7 cellular contexts compared by ENCODE assay signal in the genomic region with DNA sequence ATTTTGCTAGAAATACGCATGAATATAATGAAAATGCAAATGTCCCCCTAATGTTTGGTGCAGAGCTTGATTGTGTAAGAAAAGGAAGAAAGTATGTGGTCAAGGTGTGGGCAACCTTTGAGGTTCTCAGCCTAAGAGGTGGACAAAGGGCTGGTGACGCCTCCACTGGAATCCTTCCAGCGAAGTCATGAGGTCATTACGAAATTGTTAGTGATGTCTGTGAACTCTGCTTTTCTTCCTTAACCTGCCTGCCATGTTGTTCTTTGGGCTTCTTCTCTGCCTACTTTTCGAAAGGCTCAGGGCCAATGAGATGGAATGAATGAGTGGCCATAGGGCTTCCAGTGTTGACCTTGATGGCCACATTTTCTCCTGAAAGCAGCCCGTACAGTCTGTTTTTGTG.
DNase-seq lines count a peak whose midpoint lies in the region; ATAC-seq, FAIRE-seq and TF ChIP-seq lines count a peak whose summit lies in the region.
"Not testable (repeated sequence)": the region's sequence is repeated elsewhere in the genome, so short reads cannot be mapped to it uniquely, and the experiment has no call there.

No MANE protein-coding gene starts in this region.

- H4K20me1 ChIP-seq in K562 (replicated peaks; ENCODE audit: control insufficient read depth, insufficient read depth, low read length) = not testable (repeated sequence)

- H3K27me3 Mint-ChIP-seq in Calu3 (ENCODE audit: unreplicated experiment) = not testable (repeated sequence)

- H3K27ac ChIP-seq in HUES64 (ENCODE audit: low read depth, low read length) (peak overlapping the region; percentile 74; the same call in 1 of the 2 replicates), K562 (ENCODE audit: extremely low read depth, low read depth, low read length) (peak overlapping the region; percentile 35; the same call in 1 of the 3 replicates), neutrophil (peak overlapping the region; percentile 91)

- H3K4me1 ChIP-seq in HUES64 (ENCODE audit: insufficient read depth, low read length) (peaks cover 15% of the 10 kb centered on the region; the same call in 1 of the 2 replicates), neutrophil (ENCODE audit: control insufficient read depth in 1 of 2, insufficient read depth in 1 of 2, low read depth in 1 of 2, low read length in 1 of 2) (peaks cover 11 to 13% of the 10 kb centered on the region in 2 experiments)
- not testable (repeated sequence) for H3K4me1 ChIP-seq in K562 (replicated peaks in 1 of 2; ENCODE audit: control insufficient read depth in 2 of 2, insufficient read depth in 2 of 2, low read length in 2 of 2)

- not testable (repeated sequence) for H3K4me2 ChIP-seq in K562 (ENCODE audit: insufficient read depth, low read length)

- ATAC-seq in K562 (peak; percentile 21), left lobe of liver (peak; percentile 57)

- not testable (repeated sequence) for DNase-seq in Calu3; K562 (ENCODE audit: extremely low read depth in 1 of 4, low spot score in 3 of 4); left lobe of liver (ENCODE audit: low spot score)
- peak; percentile 7 for DNase-seq in SK-MEL-5 (ENCODE audit: low read depth, low spot score)
- DNase-seq in epithelial cell of esophagus (ENCODE audit: low read depth) = peak; percentile 5

- not testable (repeated sequence) for TF ChIP-seq CTCF in Calu3 (IDR thresholded peaks at IDR 0.05; ENCODE audit: unreplicated experiment); K562 (IDR thresholded peaks at IDR 0.05 in 2 of 3, conservative IDR thresholded peaks at IDR 0.05 in 1 of 3; ENCODE audit: insufficient read depth in 2 of 3, low read depth in 1 of 3, low read length in 3 of 3); epithelial cell of esophagus (IDR thresholded peaks at IDR 0.05; ENCODE audit: insufficient read depth, low read depth, low read length, missing control alignments); neutrophil (IDR thresholded peaks at IDR 0.05)

- WGBS in HUES64 = no CpG with 5 or more reads among the region's 6 CpGs
- WGBS in K562 (ENCODE audit: insufficient coverage, low coverage, missing lambda C conversion rate) = 21% methylated on average over 5 of the region's 6 CpGs

- not testable (repeated sequence) for TF ChIP-seq POLR2A in K562 (conservative IDR thresholded peaks at IDR 0.05)

- H3K36me3 Mint-ChIP-seq in Calu3 (ENCODE audit: insufficient read depth, unreplicated experiment) = not testable (repeated sequence)

- in situ Hi-C loops in SK-MEL-5 (cut with HindIII; ENCODE audit: low pct_unique_long_range_greater_than_20kb, low sequenced_read_pairs); K562 (cut with MboI): not testable (repeated sequence)

- not testable (repeated sequence) for H3K9me3 Mint-ChIP-seq in Calu3 (ENCODE audit: low read depth, unreplicated experiment)

- not testable (repeated sequence) for H3K4me3 ChIP-seq in HUES64 (ENCODE audit: low read length); K562; epithelial cell of esophagus (ENCODE audit: low read length); neutrophil (ENCODE audit: low read depth in 1 of 2, low read length in 1 of 2)

- CTCF ChIA-PET in Calu3 (lab: Charles Lee); K562 (lab: Yijun Ruan, JAX; ENCODE audit: low intra/inter-chr PET ratio): not testable (repeated sequence)

- not testable (repeated sequence) for H3K4me3 Mint-ChIP-seq in Calu3 (ENCODE audit: low read depth, unreplicated experiment)

- not testable (repeated sequence) for H3K9me1 ChIP-seq in K562 (ENCODE audit: control insufficient read depth, insufficient read depth, low read length)

- H3K27ac Mint-ChIP-seq in Calu3 (ENCODE audit: unreplicated experiment) = peak overlapping the region; percentile 67

- TF ChIP-seq EP300 in K562 (IDR thresholded peaks at IDR 0.05; ENCODE audit: low read length) = not testable (repeated sequence)

- POLR2A ChIA-PET in K562 (lab: Yijun Ruan, JAX) = not testable (repeated sequence)

- peak; percentile 73 for FAIRE-seq in K562 (lab: Jason Lieb, UNC)

- intact Hi-C loops in Calu3 (cut with micrococcal nuclease; ENCODE audit: unreplicated experiment); K562 (cut with micrococcal nuclease): not testable (repeated sequence)

- H3K9me3 ChIP-seq in HUES64 (ENCODE audit: insufficient read depth, low read depth, low read length); K562 (replicated peaks; ENCODE audit: control insufficient read depth, insufficient read depth, low read depth, low read length); neutrophil: not testable (repeated sequence)

- not testable (repeated sequence) for H3K9ac ChIP-seq in HUES64 (ENCODE audit: low read depth, low read length); K562 (ENCODE audit: insufficient read depth in 1 of 2, low read depth in 2 of 2, low read length in 2 of 2)

- H3K27me3 ChIP-seq in HUES64 (ENCODE audit: insufficient read depth, low read length); K562 (ENCODE audit: control insufficient read depth in 2 of 2, insufficient read depth in 2 of 2, low read length in 2 of 2); neutrophil: not testable (repeated sequence)

- not testable (repeated sequence) for H2AFZ ChIP-seq in K562 (ENCODE audit: low read depth, low read length)

- H3K79me2 ChIP-seq in K562 (ENCODE audit: control insufficient read depth, insufficient read depth, low read length) = peaks cover 43% of the 10 kb centered on the region

- H3K36me3 ChIP-seq in HUES64 (ENCODE audit: insufficient read depth, low read length); K562 (ENCODE audit: control insufficient read depth, insufficient read depth, low read length); neutrophil: not testable (repeated sequence)

- TF ChIP-seq RAD21 in K562 (CRISPR knock-in tag; conservative IDR thresholded peaks at IDR 0.05 in 1 of 2, IDR thresholded peaks at IDR 0.05 in 1 of 2) = not testable (repeated sequence)

- not testable (repeated sequence) for BruUV-seq in Calu3 (replicated peaks; lab: Mats Ljungman, UMichigan); K562 (replicated peaks; lab: Mats Ljungman, UMichigan)

- not testable (repeated sequence) for H3K4me1 Mint-ChIP-seq in Calu3 (ENCODE audit: low read depth, unreplicated experiment)

TF ChIP-seq in K562, 482 proteins besides CTCF, POLR2A, EP300 and RAD21:
- TF ChIP-seq CEBPB (tag; IDR thresholded peaks at IDR 0.05) (peak; percentile 55), CEBPG (tag; conservative IDR thresholded peaks at IDR 0.05 in 1 of 2, IDR thresholded peaks at IDR 0.05 in 1 of 2) (0 out of 4 replicates have a peak, but pooled peaks of 1 of the 2 experiments have one; percentile 9), NR2C2 (tag; IDR thresholded peaks at IDR 0.05) (peak; percentile 48), NFIC (IDR thresholded peaks at IDR 0.05) (peak; percentile 35; the same call in 1 of the 2 replicates)
- not testable (repeated sequence) for TF ChIP-seq CEBPG, NR2C2 (CRISPR knock-in tag; IDR thresholded peaks at IDR 0.05)

Comparison
In these comparisons a context has a peak if more than half of its experiments do, and no peak if none do; other contexts are left out.
1. H3K27ac ChIP-seq: peak in every context shown above with its lines; median percentile 91 in neutrophil; 74 in HUES64; 35 in K562.